ENCODE assay signal across 24 cellular contexts in genomic region chr1:53026254-53026653, GRCh38. TPM values are rescaled to one million over a fixed set of nuclear protein-coding genes. Genes with fewer than 3 reads are reported as not detected.
"Had no signal": no experiment of that assay in that cellular context is flagged by ENCODE, and none has a peak within 500 bp of the region (broad histone marks: within the 10 kb centered on the region; RNA-seq: fewer than 3 reads in every experiment).

No MANE protein-coding gene starts in this region.

- H3K4me1 ChIP-seq: prostate gland had no signal

- H3K4me1 Mint-ChIP-seq: activated B cell treated with CpG ODN at 0.5 μM for 24 hours, nephron had no signal

- ATAC-seq: activated CD4-positive, alpha-beta T cell treated with anti-CD3 and anti-CD28 coated beads for 36 hours; activated T-cell treated with anti-CD3 and anti-CD28 coated beads, Interleukin-2, amount 50 U/mL, for 4 hours; stimulated activated naive CD8-positive, alpha-beta T cell treated with anti-CD3 and anti-CD28 coated beads, Interleukin-15, Interleukin-2, amounts not matched to agents 100 U/mL and 50 U/mL, for 24 hours had no signal

- H3K4me3 Mint-ChIP-seq: activated B cell treated with CpG ODN at 0.5 μM for 24 hours; activated CD4-positive, alpha-beta T cell treated with anti-CD3 and anti-CD28 coated beads for 36 hours; activated naive CD8-positive, alpha-beta T cell treated with anti-CD3 and anti-CD28 coated beads, Interleukin-2, amount 10 ng/mL, durations not matched to agents 7 days and 5 days; activated T-cell treated with anti-CD3 and anti-CD28 coated beads, Interleukin-2, amount 50 U/mL, for 4 hours; dendritic cell treated with granulocyte-macrophage colony-stimulating factor and Interleukin-4, amounts not matched to agents 40 ng/mL and 50 ng/mL, for 4 days; mesothelial cell of epicardium; nephron; T-helper 1 cell treated with Interleukin-12 subunit alpha and Interleukin-12 subunit beta and Interleukin-4 antibody, amounts not matched to agents 30 μg/mL and 1 μg/mL, for 36 hours had no signal

- H3K27me3 Mint-ChIP-seq: activated B cell treated with CpG ODN at 0.5 μM for 24 hours; activated CD4-positive, alpha-beta T cell treated with anti-CD3 and anti-CD28 coated beads for 36 hours; activated naive CD8-positive, alpha-beta T cell treated with anti-CD3 and anti-CD28 coated beads, Interleukin-2, amount 10 ng/mL, durations not matched to agents 7 days and 5 days; dendritic cell treated with granulocyte-macrophage colony-stimulating factor and Interleukin-4, amounts not matched to agents 40 ng/mL and 50 ng/mL, for 4 days had no signal

- H3K27me3 ChIP-seq: neutrophil, ovary, SJSA1, tibial artery had no signal

- H3K9me3 Mint-ChIP-seq: activated B cell treated with CpG ODN at 0.5 μM for 24 hours; activated naive CD8-positive, alpha-beta T cell treated with anti-CD3 and anti-CD28 coated beads, Interleukin-2, amount 10 ng/mL, durations not matched to agents 7 days and 5 days; activated T-cell treated with anti-CD3 and anti-CD28 coated beads, Interleukin-2, amount 50 U/mL, for 4 hours; activated T-helper 2 cell treated with anti-CD3 and anti-CD28 coated beads, Interferon-gamma antibody, Interleukin-2, Interleukin-4, amounts not matched to agents 10 μg/mL and 5 μg/mL and 100 μg/mL, durations not matched to agents 14 hours and 24 hours and 36 hours; dendritic cell treated with granulocyte-macrophage colony-stimulating factor and Interleukin-4, amounts not matched to agents 40 ng/mL and 50 ng/mL, for 4 days; mesothelial cell of epicardium; nephron; T-helper 1 cell treated with Interleukin-12 subunit alpha and Interleukin-12 subunit beta and Interleukin-4 antibody, amounts not matched to agents 30 μg/mL and 1 μg/mL, for 36 hours had no signal

- H3K36me3 Mint-ChIP-seq: mesothelial cell of epicardium had no signal

- DNase-seq: activated B cell treated with CpG ODN at 0.5 μM for 24 hours; activated CD4-positive, alpha-beta T cell treated with anti-CD3 and anti-CD28 coated beads for 36 hours; activated CD4-positive, alpha-beta T cell treated with anti-CD3 and anti-CD28 coated beads, Interleukin-2, amount 50 U/mL, for 4 hours; activated CD8-positive, alpha-beta memory T cell treated with anti-CD3 and anti-CD28 coated beads for 24 hours; activated CD8-positive, alpha-beta memory T cell treated with anti-CD3 and anti-CD28 coated beads, Interleukin-2, amount 50 U/mL, for 48 hours; activated naive CD4-positive, alpha-beta T cell treated with Interleukin-2 at 50 U/mL for 16 hours; activated naive CD8-positive, alpha-beta T cell treated with anti-CD3 and anti-CD28 coated beads, Interleukin-2, amount 10 ng/mL, durations not matched to agents 7 days and 5 days; activated T-cell treated with anti-CD3 and anti-CD28 coated beads, Interleukin-2, amount 50 U/mL, for 4 hours; effector CD4-positive, alpha-beta T cell; foreskin melanocyte; ovary; stimulated activated CD4-positive, alpha-beta T cell treated with anti-CD3 and anti-CD28 coated beads, Interleukin-4, amount 100 ng/mL, for 4 hours; stimulated activated naive CD8-positive, alpha-beta T cell treated with anti-CD3 and anti-CD28 coated beads, Interleukin-15, Interleukin-2, amounts not matched to agents 100 U/mL and 50 U/mL, for 24 hours; T1000; tibial artery had no signal

- H3K4me3 ChIP-seq: ovary, prostate gland, SJSA1, tibial artery had no signal

- H3K27ac ChIP-seq: neutrophil, SJSA1 had no signal

- H3K9me3 ChIP-seq: neutrophil, ovary, prostate gland, SJSA1, tibial artery had no signal

- H3K27ac Mint-ChIP-seq: activated B cell treated with CpG ODN at 0.5 μM for 24 hours; activated CD4-positive, alpha-beta T cell treated with anti-CD3 and anti-CD28 coated beads for 36 hours; activated naive CD8-positive, alpha-beta T cell treated with anti-CD3 and anti-CD28 coated beads, Interleukin-2, amount 10 ng/mL, durations not matched to agents 7 days and 5 days; activated T-helper 2 cell treated with anti-CD3 and anti-CD28 coated beads, Interferon-gamma antibody, Interleukin-2, Interleukin-4, amounts not matched to agents 10 μg/mL and 5 μg/mL and 100 μg/mL, durations not matched to agents 14 hours and 24 hours and 36 hours; dendritic cell treated with granulocyte-macrophage colony-stimulating factor and Interleukin-4, amounts not matched to agents 40 ng/mL and 50 ng/mL, for 4 days; mesothelial cell of epicardium; nephron; T-helper 1 cell treated with Interleukin-12 subunit alpha and Interleukin-12 subunit beta and Interleukin-4 antibody, amounts not matched to agents 30 μg/mL and 1 μg/mL, for 36 hours had no signal

- H3K36me3 ChIP-seq: ovary, prostate gland had no signal

RNA-seq across cellular contexts. Expression of gene PODN, which starts 35.8 kb away (rescaled TPM):
- total RNA-seq: activated B cell treated with CpG ODN at 0.5 μM for 24 hours; activated CD4-positive, alpha-beta T cell treated with anti-CD3 and anti-CD28 coated beads for 36 hours; activated T-helper 2 cell treated with anti-CD3 and anti-CD28 coated beads, Interferon-gamma antibody, Interleukin-2, Interleukin-4, amounts not matched to agents 10 μg/mL and 5 μg/mL and 100 μg/mL, durations not matched to agents 14 hours and 24 hours and 36 hours had no signal
- polyA plus RNA-seq: keratinocyte had no signal
